In genomic region chr5:38738898-38739743, GRCh38 we compare ENCODE assay signal across 1 cellular context.
TF ChIP-seq lines count a peak whose summit lies in the region.

No MANE protein-coding gene starts in this region.

TF ChIP-seq in HEK293, 187 proteins besides CTCF, POLR2A, EP300 and RAD21 (continued from another document):
- TF ChIP-seq ZNF692 (tag by site-specific recombination; IDR thresholded peaks at IDR 0.05) (no peak), SETDB1 (IDR thresholded peaks at IDR 0.05; ENCODE audit: insufficient read length, low read length) (peak; percentile 28), GLI4 (tag by site-specific recombination; IDR thresholded peaks at IDR 0.05) (no peak), ZNF610 (tag by site-specific recombination; IDR thresholded peaks at IDR 0.05; ENCODE audit: borderline replicate concordance) (peak; percentile 88; the same call in 1 of the 2 replicates), MZF1 (tag by site-specific recombination; IDR thresholded peaks at IDR 0.05; ENCODE audit: borderline replicate concordance) (peak; percentile 27; the same call in 1 of the 2 replicates), ZNF280C (tag by site-specific recombination; IDR thresholded peaks at IDR 0.05) (no peak), ZBTB21 (tag by site-specific recombination; IDR thresholded peaks at IDR 0.05) (no peak), SP7 (tag by site-specific recombination; IDR thresholded peaks at IDR 0.05) (peak; percentile 73; the same call in 1 of the 2 replicates), ZXDB (tag by site-specific recombination; IDR thresholded peaks at IDR 0.05) (no peak), ZNF629 (tag by site-specific recombination; IDR thresholded peaks at IDR 0.05) (0 out of 2 replicates have a peak, but pooled peaks have one; percentile 14), ZNF549 (tag by site-specific recombination; IDR thresholded peaks at IDR 0.05) (no peak; the same call in 1 of the 2 replicates), ZNF302 (tag by site-specific recombination; IDR thresholded peaks at IDR 0.05; ENCODE audit: low read depth) (no peak)
